Comparison of ENCODE assay signal across 1 cellular context in the genomic region with DNA sequence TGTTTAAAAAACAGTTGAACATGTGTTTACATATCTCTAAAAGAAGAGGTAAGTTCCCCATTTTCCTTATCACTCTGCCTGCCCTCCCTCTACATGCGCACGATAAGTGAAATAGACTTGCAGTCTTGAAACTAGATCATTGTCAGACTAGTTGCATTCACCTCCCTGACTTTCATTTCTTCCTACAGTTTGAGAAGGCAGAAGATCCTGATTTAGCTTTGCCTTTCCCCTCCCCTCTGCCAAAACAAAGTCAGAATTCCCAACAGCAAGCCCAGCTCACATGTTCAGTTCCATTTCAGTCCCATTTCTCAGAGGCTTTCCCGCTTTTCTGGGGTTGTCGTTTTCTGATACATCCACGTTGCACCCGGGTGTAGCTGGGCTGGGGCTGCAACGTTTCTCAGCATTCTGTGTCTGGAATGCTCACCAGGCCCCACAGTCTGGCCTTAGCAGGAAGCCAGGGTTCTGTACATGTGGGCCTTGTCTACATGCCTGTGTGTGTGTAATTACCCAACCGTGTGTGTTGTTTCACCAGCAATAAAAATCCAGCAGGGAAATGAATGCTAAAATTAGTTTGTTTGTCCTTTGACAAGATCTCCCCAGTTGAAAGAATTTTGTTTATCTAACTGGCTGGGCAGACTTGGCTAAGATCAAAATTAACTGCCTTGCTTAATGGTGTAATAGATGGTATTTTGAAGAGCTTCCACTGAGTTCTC.
A peak's percentile ranks its signal among the peaks of the same experiment; 100 is the strongest.
TF ChIP-seq lines count a peak whose summit lies in the region.

No MANE protein-coding gene starts in this region.

TF ChIP-seq in K562, 482 proteins besides CTCF, POLR2A, EP300 and RAD21 (continued from another document and continues in another):
- TF ChIP-seq, protein P1, sequence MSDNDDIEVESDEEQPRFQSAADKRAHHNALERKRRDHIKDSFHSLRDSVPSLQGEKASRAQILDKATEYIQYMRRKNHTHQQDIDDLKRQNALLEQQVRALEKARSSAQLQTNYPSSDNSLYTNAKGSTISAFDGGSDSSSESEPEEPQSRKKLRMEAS (CRISPR knock-in tag; IDR thresholded peaks at IDR 0.05): 0 out of 2 replicates have a peak, but pooled peaks have one; percentile 19
- 0 out of 2 replicates have a peak, but pooled peaks have one; percentile 5 for TF ChIP-seq MAFG (tag; conservative IDR thresholded peaks at IDR 0.05)
- TF ChIP-seq, protein P2, sequence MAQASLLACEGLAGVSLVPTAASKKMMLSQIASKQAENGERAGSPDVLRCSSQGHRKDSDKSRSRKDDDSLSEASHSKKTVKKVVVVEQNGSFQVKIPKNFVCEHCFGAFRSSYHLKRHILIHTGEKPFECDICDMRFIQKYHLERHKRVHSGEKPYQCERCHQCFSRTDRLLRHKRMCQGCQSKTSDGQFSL (CRISPR knock-in tag; IDR thresholded peaks at IDR 0.05): no peak
- TF ChIP-seq, protein P2 (tag; IDR thresholded peaks at IDR 0.05): no peak
- TF ChIP-seq TGIF2 (CRISPR knock-in tag; IDR thresholded peaks at IDR 0.05): no peak
- TF ChIP-seq, protein P3, sequence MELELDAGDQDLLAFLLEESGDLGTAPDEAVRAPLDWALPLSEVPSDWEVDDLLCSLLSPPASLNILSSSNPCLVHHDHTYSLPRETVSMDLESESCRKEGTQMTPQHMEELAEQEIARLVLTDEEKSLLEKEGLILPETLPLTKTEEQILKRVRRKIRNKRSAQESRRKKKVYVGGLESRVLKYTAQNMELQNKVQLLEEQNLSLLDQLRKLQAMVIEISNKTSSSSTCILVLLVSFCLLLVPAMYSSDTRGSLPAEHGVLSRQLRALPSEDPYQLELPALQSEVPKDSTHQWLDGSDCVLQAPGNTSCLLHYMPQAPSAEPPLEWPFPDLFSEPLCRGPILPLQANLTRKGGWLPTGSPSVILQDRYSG (tag; conservative IDR thresholded peaks at IDR 0.05; ENCODE audit: low read depth): 0 out of 2 replicates have a peak, but pooled peaks have one; percentile 32
- TF ChIP-seq, protein P4, sequence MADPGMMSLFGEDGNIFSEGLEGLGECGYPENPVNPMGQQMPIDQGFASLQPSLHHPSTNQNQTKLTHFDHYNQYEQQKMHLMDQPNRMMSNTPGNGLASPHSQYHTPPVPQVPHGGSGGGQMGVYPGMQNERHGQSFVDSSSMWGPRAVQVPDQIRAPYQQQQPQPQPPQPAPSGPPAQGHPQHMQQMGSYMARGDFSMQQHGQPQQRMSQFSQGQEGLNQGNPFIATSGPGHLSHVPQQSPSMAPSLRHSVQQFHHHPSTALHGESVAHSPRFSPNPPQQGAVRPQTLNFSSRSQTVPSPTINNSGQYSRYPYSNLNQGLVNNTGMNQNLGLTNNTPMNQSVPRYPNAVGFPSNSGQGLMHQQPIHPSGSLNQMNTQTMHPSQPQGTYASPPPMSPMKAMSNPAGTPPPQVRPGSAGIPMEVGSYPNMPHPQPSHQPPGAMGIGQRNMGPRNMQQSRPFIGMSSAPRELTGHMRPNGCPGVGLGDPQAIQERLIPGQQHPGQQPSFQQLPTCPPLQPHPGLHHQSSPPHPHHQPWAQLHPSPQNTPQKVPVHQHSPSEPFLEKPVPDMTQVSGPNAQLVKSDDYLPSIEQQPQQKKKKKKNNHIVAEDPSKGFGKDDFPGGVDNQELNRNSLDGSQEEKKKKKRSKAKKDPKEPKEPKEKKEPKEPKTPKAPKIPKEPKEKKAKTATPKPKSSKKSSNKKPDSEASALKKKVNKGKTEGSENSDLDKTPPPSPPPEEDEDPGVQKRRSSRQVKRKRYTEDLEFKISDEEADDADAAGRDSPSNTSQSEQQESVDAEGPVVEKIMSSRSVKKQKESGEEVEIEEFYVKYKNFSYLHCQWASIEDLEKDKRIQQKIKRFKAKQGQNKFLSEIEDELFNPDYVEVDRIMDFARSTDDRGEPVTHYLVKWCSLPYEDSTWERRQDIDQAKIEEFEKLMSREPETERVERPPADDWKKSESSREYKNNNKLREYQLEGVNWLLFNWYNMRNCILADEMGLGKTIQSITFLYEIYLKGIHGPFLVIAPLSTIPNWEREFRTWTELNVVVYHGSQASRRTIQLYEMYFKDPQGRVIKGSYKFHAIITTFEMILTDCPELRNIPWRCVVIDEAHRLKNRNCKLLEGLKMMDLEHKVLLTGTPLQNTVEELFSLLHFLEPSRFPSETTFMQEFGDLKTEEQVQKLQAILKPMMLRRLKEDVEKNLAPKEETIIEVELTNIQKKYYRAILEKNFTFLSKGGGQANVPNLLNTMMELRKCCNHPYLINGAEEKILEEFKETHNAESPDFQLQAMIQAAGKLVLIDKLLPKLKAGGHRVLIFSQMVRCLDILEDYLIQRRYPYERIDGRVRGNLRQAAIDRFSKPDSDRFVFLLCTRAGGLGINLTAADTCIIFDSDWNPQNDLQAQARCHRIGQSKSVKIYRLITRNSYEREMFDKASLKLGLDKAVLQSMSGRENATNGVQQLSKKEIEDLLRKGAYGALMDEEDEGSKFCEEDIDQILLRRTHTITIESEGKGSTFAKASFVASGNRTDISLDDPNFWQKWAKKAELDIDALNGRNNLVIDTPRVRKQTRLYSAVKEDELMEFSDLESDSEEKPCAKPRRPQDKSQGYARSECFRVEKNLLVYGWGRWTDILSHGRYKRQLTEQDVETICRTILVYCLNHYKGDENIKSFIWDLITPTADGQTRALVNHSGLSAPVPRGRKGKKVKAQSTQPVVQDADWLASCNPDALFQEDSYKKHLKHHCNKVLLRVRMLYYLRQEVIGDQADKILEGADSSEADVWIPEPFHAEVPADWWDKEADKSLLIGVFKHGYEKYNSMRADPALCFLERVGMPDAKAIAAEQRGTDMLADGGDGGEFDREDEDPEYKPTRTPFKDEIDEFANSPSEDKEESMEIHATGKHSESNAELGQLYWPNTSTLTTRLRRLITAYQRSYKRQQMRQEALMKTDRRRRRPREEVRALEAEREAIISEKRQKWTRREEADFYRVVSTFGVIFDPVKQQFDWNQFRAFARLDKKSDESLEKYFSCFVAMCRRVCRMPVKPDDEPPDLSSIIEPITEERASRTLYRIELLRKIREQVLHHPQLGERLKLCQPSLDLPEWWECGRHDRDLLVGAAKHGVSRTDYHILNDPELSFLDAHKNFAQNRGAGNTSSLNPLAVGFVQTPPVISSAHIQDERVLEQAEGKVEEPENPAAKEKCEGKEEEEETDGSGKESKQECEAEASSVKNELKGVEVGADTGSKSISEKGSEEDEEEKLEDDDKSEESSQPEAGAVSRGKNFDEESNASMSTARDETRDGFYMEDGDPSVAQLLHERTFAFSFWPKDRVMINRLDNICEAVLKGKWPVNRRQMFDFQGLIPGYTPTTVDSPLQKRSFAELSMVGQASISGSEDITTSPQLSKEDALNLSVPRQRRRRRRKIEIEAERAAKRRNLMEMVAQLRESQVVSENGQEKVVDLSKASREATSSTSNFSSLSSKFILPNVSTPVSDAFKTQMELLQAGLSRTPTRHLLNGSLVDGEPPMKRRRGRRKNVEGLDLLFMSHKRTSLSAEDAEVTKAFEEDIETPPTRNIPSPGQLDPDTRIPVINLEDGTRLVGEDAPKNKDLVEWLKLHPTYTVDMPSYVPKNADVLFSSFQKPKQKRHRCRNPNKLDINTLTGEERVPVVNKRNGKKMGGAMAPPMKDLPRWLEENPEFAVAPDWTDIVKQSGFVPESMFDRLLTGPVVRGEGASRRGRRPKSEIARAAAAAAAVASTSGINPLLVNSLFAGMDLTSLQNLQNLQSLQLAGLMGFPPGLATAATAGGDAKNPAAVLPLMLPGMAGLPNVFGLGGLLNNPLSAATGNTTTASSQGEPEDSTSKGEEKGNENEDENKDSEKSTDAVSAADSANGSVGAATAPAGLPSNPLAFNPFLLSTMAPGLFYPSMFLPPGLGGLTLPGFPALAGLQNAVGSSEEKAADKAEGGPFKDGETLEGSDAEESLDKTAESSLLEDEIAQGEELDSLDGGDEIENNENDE (IDR thresholded peaks at IDR 0.05; ENCODE audit: low read depth, low read length): no peak
- no peak for TF ChIP-seq MEIS2 (IDR thresholded peaks at IDR 0.05; ENCODE audit: partially characterized antibody)
- TF ChIP-seq, protein P5, sequence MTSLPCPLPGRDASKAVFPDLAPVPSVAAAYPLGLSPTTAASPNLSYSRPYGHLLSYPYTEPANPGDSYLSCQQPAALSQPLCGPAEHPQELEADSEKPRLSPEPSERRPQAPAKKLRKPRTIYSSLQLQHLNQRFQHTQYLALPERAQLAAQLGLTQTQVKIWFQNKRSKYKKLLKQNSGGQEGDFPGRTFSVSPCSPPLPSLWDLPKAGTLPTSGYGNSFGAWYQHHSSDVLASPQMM (CRISPR knock-in tag; IDR thresholded peaks at IDR 0.05): no peak
- TF ChIP-seq, protein P6, sequence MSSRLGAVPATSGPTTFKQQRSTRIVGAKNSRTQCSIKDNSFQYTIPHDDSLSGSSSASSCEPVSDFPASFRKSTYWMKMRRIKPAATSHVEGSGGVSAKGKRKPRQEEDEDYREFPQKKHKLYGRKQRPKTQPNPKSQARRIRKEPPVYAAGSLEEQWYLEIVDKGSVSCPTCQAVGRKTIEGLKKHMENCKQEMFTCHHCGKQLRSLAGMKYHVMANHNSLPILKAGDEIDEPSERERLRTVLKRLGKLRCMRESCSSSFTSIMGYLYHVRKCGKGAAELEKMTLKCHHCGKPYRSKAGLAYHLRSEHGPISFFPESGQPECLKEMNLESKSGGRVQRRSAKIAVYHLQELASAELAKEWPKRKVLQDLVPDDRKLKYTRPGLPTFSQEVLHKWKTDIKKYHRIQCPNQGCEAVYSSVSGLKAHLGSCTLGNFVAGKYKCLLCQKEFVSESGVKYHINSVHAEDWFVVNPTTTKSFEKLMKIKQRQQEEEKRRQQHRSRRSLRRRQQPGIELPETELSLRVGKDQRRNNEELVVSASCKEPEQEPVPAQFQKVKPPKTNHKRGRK (tag; IDR thresholded peaks at IDR 0.05): no peak
- TF ChIP-seq NONO (IDR thresholded peaks at IDR 0.05; ENCODE audit: low read depth in 2 of 2, low read length in 1 of 2): no peak
- no peak for TF ChIP-seq CBX1 (IDR thresholded peaks at IDR 0.05; ENCODE audit: low read depth)
- TF ChIP-seq POLR2AphosphoS2 (IDR thresholded peaks at IDR 0.05; ENCODE audit: low read length): no peak
- no peak for TF ChIP-seq ZNF146 (CRISPR knock-in tag; IDR thresholded peaks at IDR 0.05; ENCODE audit: unreplicated experiment)
- TF ChIP-seq, protein P7, sequence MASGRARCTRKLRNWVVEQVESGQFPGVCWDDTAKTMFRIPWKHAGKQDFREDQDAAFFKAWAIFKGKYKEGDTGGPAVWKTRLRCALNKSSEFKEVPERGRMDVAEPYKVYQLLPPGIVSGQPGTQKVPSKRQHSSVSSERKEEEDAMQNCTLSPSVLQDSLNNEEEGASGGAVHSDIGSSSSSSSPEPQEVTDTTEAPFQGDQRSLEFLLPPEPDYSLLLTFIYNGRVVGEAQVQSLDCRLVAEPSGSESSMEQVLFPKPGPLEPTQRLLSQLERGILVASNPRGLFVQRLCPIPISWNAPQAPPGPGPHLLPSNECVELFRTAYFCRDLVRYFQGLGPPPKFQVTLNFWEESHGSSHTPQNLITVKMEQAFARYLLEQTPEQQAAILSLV (tag; IDR thresholded peaks at IDR 0.05): peak; percentile 63; the same call in 1 of the 2 replicates
- peak; percentile 84; the same call in 1 of the 2 replicates for TF ChIP-seq OTX1 (CRISPR knock-in tag; IDR thresholded peaks at IDR 0.05)
- peak; percentile 74; the same call in 1 of the 2 replicates for TF ChIP-seq HDAC2 (IDR thresholded peaks at IDR 0.05)
- TF ChIP-seq MAFF (IDR thresholded peaks at IDR 0.05; ENCODE audit: low read length): no peak
- TF ChIP-seq ZNF561 (CRISPR knock-in tag; conservative IDR thresholded peaks at IDR 0.05): no peak
- TF ChIP-seq, protein P8, sequence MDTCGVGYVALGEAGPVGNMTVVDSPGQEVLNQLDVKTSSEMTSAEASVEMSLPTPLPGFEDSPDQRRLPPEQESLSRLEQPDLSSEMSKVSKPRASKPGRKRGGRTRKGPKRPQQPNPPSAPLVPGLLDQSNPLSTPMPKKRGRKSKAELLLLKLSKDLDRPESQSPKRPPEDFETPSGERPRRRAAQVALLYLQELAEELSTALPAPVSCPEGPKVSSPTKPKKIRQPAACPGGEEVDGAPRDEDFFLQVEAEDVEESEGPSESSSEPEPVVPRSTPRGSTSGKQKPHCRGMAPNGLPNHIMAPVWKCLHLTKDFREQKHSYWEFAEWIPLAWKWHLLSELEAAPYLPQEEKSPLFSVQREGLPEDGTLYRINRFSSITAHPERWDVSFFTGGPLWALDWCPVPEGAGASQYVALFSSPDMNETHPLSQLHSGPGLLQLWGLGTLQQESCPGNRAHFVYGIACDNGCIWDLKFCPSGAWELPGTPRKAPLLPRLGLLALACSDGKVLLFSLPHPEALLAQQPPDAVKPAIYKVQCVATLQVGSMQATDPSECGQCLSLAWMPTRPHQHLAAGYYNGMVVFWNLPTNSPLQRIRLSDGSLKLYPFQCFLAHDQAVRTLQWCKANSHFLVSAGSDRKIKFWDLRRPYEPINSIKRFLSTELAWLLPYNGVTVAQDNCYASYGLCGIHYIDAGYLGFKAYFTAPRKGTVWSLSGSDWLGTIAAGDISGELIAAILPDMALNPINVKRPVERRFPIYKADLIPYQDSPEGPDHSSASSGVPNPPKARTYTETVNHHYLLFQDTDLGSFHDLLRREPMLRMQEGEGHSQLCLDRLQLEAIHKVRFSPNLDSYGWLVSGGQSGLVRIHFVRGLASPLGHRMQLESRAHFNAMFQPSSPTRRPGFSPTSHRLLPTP (IDR thresholded peaks at IDR 0.05; ENCODE audit: borderline replicate concordance, extremely low read depth, insufficient read length): no peak
- peak; percentile 76 for TF ChIP-seq TEAD4 (IDR thresholded peaks at IDR 0.05; ENCODE audit: low read length)
- no peak for TF ChIP-seq TEAD4 (CRISPR knock-in tag; IDR thresholded peaks at IDR 0.05; ENCODE audit: borderline replicate concordance)
- TF ChIP-seq, protein P9, sequence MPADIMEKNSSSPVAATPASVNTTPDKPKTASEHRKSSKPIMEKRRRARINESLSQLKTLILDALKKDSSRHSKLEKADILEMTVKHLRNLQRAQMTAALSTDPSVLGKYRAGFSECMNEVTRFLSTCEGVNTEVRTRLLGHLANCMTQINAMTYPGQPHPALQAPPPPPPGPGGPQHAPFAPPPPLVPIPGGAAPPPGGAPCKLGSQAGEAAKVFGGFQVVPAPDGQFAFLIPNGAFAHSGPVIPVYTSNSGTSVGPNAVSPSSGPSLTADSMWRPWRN (IDR thresholded peaks at IDR 0.05; ENCODE audit: low read depth): peak; percentile 60; the same call in 1 of the 2 replicates
- peak; percentile 67 for TF ChIP-seq CXXC5 (CRISPR knock-in tag; IDR thresholded peaks at IDR 0.05)
- peak; percentile 82; the same call in 1 of the 2 replicates for TF ChIP-seq ZNF583 (CRISPR knock-in tag; IDR thresholded peaks at IDR 0.05)
- TF ChIP-seq SMAD2 (IDR thresholded peaks at IDR 0.05; ENCODE audit: low read depth, low read length): no peak
- TF ChIP-seq, protein P10, sequence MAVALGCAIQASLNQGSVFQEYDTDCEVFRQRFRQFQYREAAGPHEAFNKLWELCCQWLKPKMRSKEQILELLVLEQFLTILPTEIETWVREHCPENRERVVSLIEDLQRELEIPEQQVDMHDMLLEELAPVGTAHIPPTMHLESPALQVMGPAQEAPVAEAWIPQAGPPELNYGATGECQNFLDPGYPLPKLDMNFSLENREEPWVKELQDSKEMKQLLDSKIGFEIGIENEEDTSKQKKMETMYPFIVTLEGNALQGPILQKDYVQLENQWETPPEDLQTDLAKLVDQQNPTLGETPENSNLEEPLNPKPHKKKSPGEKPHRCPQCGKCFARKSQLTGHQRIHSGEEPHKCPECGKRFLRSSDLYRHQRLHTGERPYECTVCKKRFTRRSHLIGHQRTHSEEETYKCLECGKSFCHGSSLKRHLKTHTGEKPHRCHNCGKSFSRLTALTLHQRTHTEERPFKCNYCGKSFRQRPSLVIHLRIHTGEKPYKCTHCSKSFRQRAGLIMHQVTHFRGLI (CRISPR knock-in tag; IDR thresholded peaks at IDR 0.05): peak; percentile 13; the same call in 1 of the 2 replicates
- no peak for TF ChIP-seq NELFE (IDR thresholded peaks at IDR 0.05; ENCODE audit: insufficient read depth, insufficient read length)
- no peak for TF ChIP-seq PHTF2 (CRISPR knock-in tag; IDR thresholded peaks at IDR 0.05)
- no peak for TF ChIP-seq NR2C2 (CRISPR knock-in tag; IDR thresholded peaks at IDR 0.05)
- TF ChIP-seq NR2C2 (tag; IDR thresholded peaks at IDR 0.05): no peak; the same call in 1 of the 2 replicates
- no peak for TF ChIP-seq MCM5 (IDR thresholded peaks at IDR 0.05; ENCODE audit: low read depth)
